Comparison of ENCODE assay signal across 1 cellular context in genomic region chr15:55198706-55199105, GRCh38.
TF ChIP-seq lines count a peak whose summit lies in the region.

No MANE protein-coding gene starts in this region.

TF ChIP-seq in K562, 482 proteins besides CTCF, POLR2A, EP300 and RAD21:
- no peak for TF ChIP-seq ZKSCAN3 (CRISPR knock-in tag; IDR thresholded peaks at IDR 0.05)
- TF ChIP-seq ZNF431 (CRISPR knock-in tag; IDR thresholded peaks at IDR 0.05): peak; percentile 100
- peak; percentile 40; the same call in 1 of the 2 replicates for TF ChIP-seq FOXM1 (IDR thresholded peaks at IDR 0.05; ENCODE audit: low read depth)
- TF ChIP-seq FOXM1 (CRISPR knock-in tag; IDR thresholded peaks at IDR 0.05; ENCODE audit: low read depth): no peak
- TF ChIP-seq ZFPM2 (CRISPR knock-in tag; IDR thresholded peaks at IDR 0.05): no peak
- peak; percentile 8 for TF ChIP-seq RBM25 (IDR thresholded peaks at IDR 0.05; ENCODE audit: low read depth, low read length, severe bottlenecking)
- no peak for TF ChIP-seq ZBTB1 (CRISPR knock-in tag; IDR thresholded peaks at IDR 0.05; ENCODE audit: borderline replicate concordance, low read depth)
- no peak for TF ChIP-seq KDM2B (CRISPR knock-in tag; IDR thresholded peaks at IDR 0.05)
- TF ChIP-seq ZNF197 (CRISPR knock-in tag; IDR thresholded peaks at IDR 0.05; ENCODE audit: low read depth): no peak
- peak in 1 of 2 experiments; percentile 87; a peak in 2 of 3 replicates for TF ChIP-seq CBX3 (IDR thresholded peaks at IDR 0.05; ENCODE audit: borderline replicate concordance in 1 of 2, low read length in 2 of 2)
- TF ChIP-seq CHAMP1 (IDR thresholded peaks at IDR 0.05): peak; percentile 90
- TF ChIP-seq CC2D1A (IDR thresholded peaks at IDR 0.05): peak; percentile 89; the same call in 1 of the 2 replicates
- TF ChIP-seq HLTF (IDR thresholded peaks at IDR 0.05): no peak
- no peak for TF ChIP-seq ZBTB2 (IDR thresholded peaks at IDR 0.05)
- peak; percentile 90 for TF ChIP-seq ZNF280A (IDR thresholded peaks at IDR 0.05; ENCODE audit: low read depth, partially characterized antibody)
- no peak for TF ChIP-seq IRF2 (CRISPR knock-in tag; IDR thresholded peaks at IDR 0.05)
- TF ChIP-seq ZNF511 (CRISPR knock-in tag; IDR thresholded peaks at IDR 0.05): no peak
- TF ChIP-seq ZNF583 (CRISPR knock-in tag; IDR thresholded peaks at IDR 0.05): no peak
- no peak for TF ChIP-seq MCM7 (IDR thresholded peaks at IDR 0.05)
- no peak for TF ChIP-seq CHD2 (IDR thresholded peaks at IDR 0.05; ENCODE audit: low read depth, low read length)
- TF ChIP-seq MED1 (CRISPR knock-in tag; IDR thresholded peaks at IDR 0.05; ENCODE audit: borderline replicate concordance): no peak
- no peak for TF ChIP-seq NR1H2 (CRISPR knock-in tag; IDR thresholded peaks at IDR 0.05)
- no peak for TF ChIP-seq PHF8 (IDR thresholded peaks at IDR 0.05; ENCODE audit: borderline replicate concordance, low read length)
- TF ChIP-seq CXXC5 (CRISPR knock-in tag; IDR thresholded peaks at IDR 0.05): no peak
- no peak for TF ChIP-seq BRD4 (IDR thresholded peaks at IDR 0.05)
- peak; percentile 67 to 79 for TF ChIP-seq TRIM24 (IDR thresholded peaks at IDR 0.05)
- TF ChIP-seq SIRT6 (IDR thresholded peaks at IDR 0.05; ENCODE audit: low read depth, low read length): no peak
- no peak for TF ChIP-seq RNF219 (CRISPR knock-in tag; IDR thresholded peaks at IDR 0.05)
- 0 out of 2 replicates have a peak, but pooled peaks have one; percentile 47 for TF ChIP-seq XRCC3 (IDR thresholded peaks at IDR 0.05)
- no peak for TF ChIP-seq ARID1B (IDR thresholded peaks at IDR 0.05)
- no peak for TF ChIP-seq ZNF668 (CRISPR knock-in tag; IDR thresholded peaks at IDR 0.05)
- TF ChIP-seq AFF1 (IDR thresholded peaks at IDR 0.05; ENCODE audit: low read depth in 1 of 2, partially characterized antibody in 2 of 2): peak in 1 of 2 experiments; percentile 37
- TF ChIP-seq VEZF1 (CRISPR knock-in tag; IDR thresholded peaks at IDR 0.05): no peak
- TF ChIP-seq ZEB2 (IDR thresholded peaks at IDR 0.05): peak; percentile 78
- no peak for TF ChIP-seq NFXL1 (CRISPR knock-in tag; IDR thresholded peaks at IDR 0.05)
- peak; percentile 45 for TF ChIP-seq ZFP36 (IDR thresholded peaks at IDR 0.05; ENCODE audit: low read depth, low read length, partially characterized antibody)
